15 cellular contexts compared by ENCODE assay signal in the genomic region with DNA sequence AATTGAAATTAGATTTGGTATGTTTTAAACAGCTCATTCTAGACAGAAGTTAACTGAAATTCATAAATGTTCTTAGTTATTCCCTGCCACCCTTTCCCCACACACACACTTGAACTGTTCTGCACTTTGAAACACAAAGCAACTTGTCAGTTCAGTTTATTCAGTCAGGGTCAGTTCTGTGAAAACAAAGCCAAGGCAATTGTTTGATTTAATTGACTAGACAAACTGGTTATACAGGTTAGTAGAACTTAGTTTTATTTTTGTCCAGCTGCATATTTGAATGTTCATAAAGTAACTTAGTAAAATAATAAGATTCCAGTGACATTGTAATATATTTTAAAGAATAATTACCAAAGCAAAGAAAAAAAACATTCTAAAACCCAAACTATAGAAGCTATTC.
DNase-seq lines count a peak whose midpoint lies in the region; ATAC-seq and TF ChIP-seq lines count a peak whose summit lies in the region.
"Had no signal": no experiment of that assay in that cellular context is flagged by ENCODE, and none has a peak within 500 bp of the region (broad histone marks: within the 10 kb centered on the region; RNA-seq: fewer than 3 reads in every experiment).

No MANE protein-coding gene starts in this region.

- H3K36me3 ChIP-seq in RWPE2 (ENCODE audit: low read depth) (peaks cover 5% of the 10 kb centered on the region), left lung (peaks cover 0 to 8% of the 10 kb centered on the region in 2 donors), OCI-LY7 (ENCODE audit: insufficient read depth, low read length) (peaks cover 8% of the 10 kb centered on the region), uterus (no peaks in the 10 kb centered on the region)

- no peaks in the 10 kb centered on the region for H3K9me3 ChIP-seq in RWPE2 (ENCODE audit: severe bottlenecking)
- no peaks in the 10 kb centered on the region for H3K9me3 ChIP-seq in left lung
- H3K9me3 ChIP-seq in OCI-LY7 (ENCODE audit: low read length): no peaks in the 10 kb centered on the region
- H3K9me3 ChIP-seq in uterus: no peaks in the 10 kb centered on the region
- H3K9me3 ChIP-seq: psoas muscle had no signal

- H3K27ac ChIP-seq in RWPE2 (ENCODE audit: poor library complexity, severe bottlenecking) (peak overlapping the region; percentile 22), left lung (peak overlapping the region in 1 of 2 donors; percentile 37), OCI-LY7 (ENCODE audit: low read depth, low read length, poor library complexity, severe bottlenecking) (no peak overlapping the region), uterus (no peak overlapping the region)
- H3K27ac ChIP-seq: psoas muscle had no signal

- CTCF ChIA-PET in OCI-LY7 (lab: Charles Lee; ENCODE audit: unreplicated experiment): no interaction called here

- TF ChIP-seq CTCF in RWPE2 (IDR thresholded peaks at IDR 0.05; ENCODE audit: poor library complexity, severe bottlenecking) (no peak), left lung (IDR thresholded peaks at IDR 0.05) (no peak), OCI-LY7 (conservative IDR thresholded peaks at IDR 0.05; ENCODE audit: low read length) (no peak), uterus (IDR thresholded peaks at IDR 0.05) (no peak)

- no peaks in the 10 kb centered on the region for H4K20me1 ChIP-seq in OCI-LY7 (ENCODE audit: insufficient read depth, low read length)

- DNase-seq in COLO668 (lab: John Stamatoyannopoulos, UW; ENCODE audit: unreplicated experiment) (peak; percentile 66), NCI-H1105 (lab: John Stamatoyannopoulos, UW) (peak; percentile 68), RWPE2 (ENCODE audit: low spot score) (no peak), left lung (no peak), OCI-LY7 (ENCODE audit: low spot score) (no peak), uterus (no peak), kidney glomerular epithelial cell (lab: John Stamatoyannopoulos, UW) (no peak)
- DNase-seq: activated CD8-positive, alpha-beta T cell treated with anti-CD3 and anti-CD28 coated beads, Interleukin-2, amount 10 ng/mL, durations not matched to agents 7 days and 5 days; activated naive CD4-positive, alpha-beta T cell; caudate nucleus; NCI-H2171 treated with DMSO at 0.1 percent for 48 hours; psoas muscle; stimulated activated CD4-positive, alpha-beta T cell treated with anti-CD3 and anti-CD28 coated beads, Interleukin-2, amount 100 ng/mL, for 48 hours had no signal

- peaks cover 27% of the 10 kb centered on the region for H3K4me1 ChIP-seq in RWPE2 (ENCODE audit: insufficient read depth, poor library complexity, severe bottlenecking)
- H3K4me1 ChIP-seq in left lung: no peaks in the 10 kb centered on the region
- H3K4me1 ChIP-seq in OCI-LY7 (ENCODE audit: insufficient read depth, low read length, poor library complexity, severe bottlenecking): no peaks in the 10 kb centered on the region
- no peaks in the 10 kb centered on the region for H3K4me1 ChIP-seq in uterus
- H3K4me1 ChIP-seq: psoas muscle had no signal

- peak; percentile 78 for ATAC-seq in RWPE2 (ENCODE audit: low read depth)
- peak; percentile 94 for ATAC-seq in left lung
- ATAC-seq in activated CD4-positive, CD25-positive, alpha-beta regulatory T cell treated with anti-CD3 and anti-CD28 coated beads, Interleukin-2, amount 50 U/mL, for 24 hours: no peak
- ATAC-seq: activated CD8-positive, alpha-beta T cell treated with anti-CD3 and anti-CD28 coated beads, Interleukin-2, amount 10 ng/mL, durations not matched to agents 7 days and 5 days; psoas muscle; stimulated activated memory B cell treated with anti-CD40 and anti-IgM and Interleukin-4, amounts not matched to agents 10 μg/mL and 1 μg/mL and 100 μg/mL, for 72 hours had no signal

- H3K4me2 ChIP-seq in OCI-LY7 (ENCODE audit: low read length): no peak overlapping the region

- H3K79me2 ChIP-seq in OCI-LY7 (ENCODE audit: insufficient read depth, low read depth, low read length): no peaks in the 10 kb centered on the region

- TF ChIP-seq POLR2A in uterus (IDR thresholded peaks at IDR 0.05): no peak

- no peak overlapping the region for H3K4me3 ChIP-seq in RWPE2 (ENCODE audit: severe bottlenecking)
- no peak overlapping the region for H3K4me3 ChIP-seq in left lung
- no peak overlapping the region for H3K4me3 ChIP-seq in OCI-LY7 (ENCODE audit: low read depth, low read length, poor library complexity, severe bottlenecking)
- H3K4me3 ChIP-seq in uterus: no peak overlapping the region
- H3K4me3 ChIP-seq: psoas muscle had no signal

- H3K9me2 ChIP-seq in OCI-LY7 (ENCODE audit: insufficient read depth, low read length): no peaks in the 10 kb centered on the region

- intact Hi-C loops in left lung (cut with DNase I): no loop called here
- intact Hi-C loops in OCI-LY7 (cut with micrococcal nuclease; ENCODE audit: unreplicated experiment): no loop called here
- intact Hi-C loops in uterus (cut with DNase I; ENCODE audit: low total_unique reads): no loop called here

- no peak overlapping the region for H2AFZ ChIP-seq in OCI-LY7 (ENCODE audit: low read length)

- BruUV-seq in OCI-LY7 (replicated peaks; lab: Mats Ljungman, UMichigan): no TSS peak

- POLR2A ChIA-PET in OCI-LY7 (lab: Charles Lee): interaction anchor here (0.6 to 0.7 kb wide), 3 partner anchors 11 to 358 kb away, joined by 3 to 4 read pairs (median 3); no protein-coding TSS in a partner anchor

- no peaks in the 10 kb centered on the region for H3K27me3 ChIP-seq in RWPE2 (ENCODE audit: insufficient read depth, poor library complexity, severe bottlenecking)
- no peaks in the 10 kb centered on the region for H3K27me3 ChIP-seq in left lung
- no peaks in the 10 kb centered on the region for H3K27me3 ChIP-seq in uterus

Comparison
In these comparisons a context has a peak if more than half of its experiments do, and no peak if none do; other contexts are left out.
1. DNase-seq: peak in COLO668 (single experiment) and NCI-H1105 (single experiment); none in RWPE2 (single experiment), left lung (0 of 2), OCI-LY7 (single experiment), uterus (0 of 2) and kidney glomerular epithelial cell (single experiment).
2. ATAC-seq: peak in RWPE2 (single experiment) and left lung (single experiment); none in activated CD4-positive, CD25-positive, alpha-beta regulatory T cell treated with anti-CD3 and anti-CD28 coated beads, Interleukin-2, amount 50 U/mL, for 24 hours (0 of 2).